In the genomic region with DNA sequence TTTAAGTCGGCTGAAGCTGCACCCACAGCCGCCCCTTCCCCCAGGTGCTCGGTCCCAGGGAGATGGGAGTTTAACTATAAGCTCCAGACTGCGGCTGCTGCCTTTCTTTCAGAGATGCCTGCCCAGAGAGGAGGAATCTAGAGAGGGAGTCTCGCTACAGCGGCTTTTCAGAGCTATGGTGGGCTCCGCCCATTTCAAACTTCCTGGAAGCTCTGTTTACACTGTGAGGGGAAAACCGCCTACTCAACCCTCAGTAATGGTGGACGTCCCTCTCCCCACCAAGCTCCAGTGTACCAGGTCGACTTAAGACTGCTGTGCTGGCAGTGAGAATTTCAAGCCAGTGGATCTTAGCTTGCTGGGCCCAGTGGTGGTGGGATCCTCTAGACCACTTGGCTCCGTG, we compare ENCODE assay signal across 19 cellular contexts.
DNase-seq lines count a peak whose midpoint lies in the region; ATAC-seq and TF ChIP-seq lines count a peak whose summit lies in the region.
"Had no signal": no experiment of that assay in that cellular context is flagged by ENCODE, and none has a peak within 500 bp of the region (broad histone marks: within the 10 kb centered on the region; RNA-seq: fewer than 3 reads in every experiment).

No MANE protein-coding gene starts in this region.

- H2AFZ ChIP-seq in GM23338 = peak overlapping the region; percentile 98
- H2AFZ ChIP-seq: GM23248 had no signal

- H3K4me1 Mint-ChIP-seq in GM23338 (peaks cover 5% of the 10 kb centered on the region; the same call in 2 of the 3 replicates), endodermal cell (peaks cover 18% of the 10 kb centered on the region)

- H3K9ac ChIP-seq in endodermal cell (ENCODE audit: extremely low read depth, low read length, poor library complexity, severe bottlenecking) = no peak overlapping the region
- H3K9ac ChIP-seq: GM23248 had no signal

- H3K27me3 Mint-ChIP-seq in GM23338 (ENCODE audit: insufficient read depth, low read depth, poor library complexity) = peaks cover 6% of the 10 kb centered on the region
- H3K27me3 Mint-ChIP-seq in endodermal cell (ENCODE audit: insufficient read depth) = peaks cover 11% of the 10 kb centered on the region

- peak; percentile 51 for DNase-seq in GM23338 (ENCODE audit: low spot score)
- DNase-seq in NCI-H748 treated with DMSO at 0.1 percent for 48 hours (lab: John Stamatoyannopoulos, UW) = peak; percentile 6
- peak; percentile 57 for DNase-seq in endodermal cell
- DNase-seq in HuH-7.5 (ENCODE audit: low spot score) = no peak
- no peak for DNase-seq in midbrain (lab: John Stamatoyannopoulos, UW)
- no peak for DNase-seq in T-helper 9 cell
- DNase-seq: BE2C; Calu3; CD4-positive, alpha-beta T cell; DMS79; GDM1; GM23248; IMR-90; Kasumi-1; NCI-H1417; NCI-H2029 treated with DMSO at 0.1 percent for 48 hours; NCI-H2171 treated with DMSO at 0.1 percent for 48 hours; SIG-M5 had no signal

- H3K79me2 ChIP-seq in GM23338 (replicated peaks; ENCODE audit: insufficient read depth) = no peaks in the 10 kb centered on the region

- peak; percentile 56 for ATAC-seq in GM23338
- ATAC-seq in GM19397 (IDR thresholded peaks at IDR 0.05; ENCODE audit: unreplicated experiment) = no peak

- H3K36me3 Mint-ChIP-seq in GM23338 (ENCODE audit: low read depth) (no peaks in the 10 kb centered on the region; the same call in 1 of the 3 replicates), endodermal cell (ENCODE audit: low read depth) (no peaks in the 10 kb centered on the region)

- H3K4me3 ChIP-seq in GM23338 = no peak overlapping the region
- H3K4me3 ChIP-seq in endodermal cell (ENCODE audit: low read length) = no peak overlapping the region
- H3K4me3 ChIP-seq: GM23248 had no signal

- H3K36me3 ChIP-seq in GM23338 (ENCODE audit: insufficient read depth) (no peaks in the 10 kb centered on the region), endodermal cell (ENCODE audit: control insufficient read depth, insufficient read depth, low read length) (no peaks in the 10 kb centered on the region)
- H3K36me3 ChIP-seq: BE2C had no signal

- H3K27me3 ChIP-seq in GM23338 (ENCODE audit: insufficient read depth) (no peaks in the 10 kb centered on the region), endodermal cell (ENCODE audit: control insufficient read depth, insufficient read depth, low read length, poor library complexity, severe bottlenecking) (no peaks in the 10 kb centered on the region)
- H3K27me3 ChIP-seq: BE2C had no signal

- H3K4me3 Mint-ChIP-seq in GM23338 = no peak overlapping the region
- no peak overlapping the region for H3K4me3 Mint-ChIP-seq in endodermal cell
- H3K4me3 Mint-ChIP-seq: CD4-positive, alpha-beta T cell had no signal

- peaks cover 7% of the 10 kb centered on the region for H3K9me3 ChIP-seq in endodermal cell (ENCODE audit: control insufficient read depth, low read length)
- H3K9me3 ChIP-seq: BE2C had no signal

- H3K27ac Mint-ChIP-seq in GM23338 (no peak overlapping the region), endodermal cell (no peak overlapping the region)
- H3K27ac Mint-ChIP-seq: CD4-positive, alpha-beta T cell had no signal

- H3K9me2 ChIP-seq in GM23338 (ENCODE audit: insufficient read depth) = peaks cover 3% of the 10 kb centered on the region; the same call in 1 of the 2 replicates

- no peaks in the 10 kb centered on the region for H4K20me1 ChIP-seq in GM23338 (replicated peaks; ENCODE audit: insufficient read depth)

- TF ChIP-seq CTCF in GM23338 (conservative IDR thresholded peaks at IDR 0.05; ENCODE audit: low read depth in 2 of 2) (no peak), endodermal cell (conservative IDR thresholded peaks at IDR 0.05) (no peak)

- H3K4me1 ChIP-seq in GM23338 (ENCODE audit: insufficient read depth) = peaks cover 7% of the 10 kb centered on the region
- peaks cover 2% of the 10 kb centered on the region for H3K4me1 ChIP-seq in endodermal cell (ENCODE audit: control insufficient read depth, insufficient read depth, low read length)
- H3K4me1 ChIP-seq: BE2C had no signal

- H3K9me3 Mint-ChIP-seq in GM23338 = peaks cover 17% of the 10 kb centered on the region
- peaks cover 25% of the 10 kb centered on the region for H3K9me3 Mint-ChIP-seq in endodermal cell

- H3K4me2 ChIP-seq in GM23338 = peak overlapping the region; percentile 51; the same call in 1 of the 2 replicates

- WGBS in endodermal cell (ENCODE audit: insufficient coverage in 1 of 2, insufficient read length in 1 of 2), 2 experiments = 55 to 83% methylated on average over 4 to 11 of the region's 11 CpGs

- H3F3A ChIP-seq in GM23338 (replicated peaks; ENCODE audit: low read depth) = no peaks in the 10 kb centered on the region

- H3K27ac ChIP-seq in GM23338 (ENCODE audit: low read depth) (no peak overlapping the region), endodermal cell (ENCODE audit: low read depth, low read length) (no peak overlapping the region)
- H3K27ac ChIP-seq: GM23248 had no signal

TF ChIP-seq in GM23338, 12 proteins besides CTCF, POLR2A, EP300 and RAD21 (continues in another document):
- TF ChIP-seq ETS1 (IDR thresholded peaks at IDR 0.05) (no peak), NANOG (IDR thresholded peaks at IDR 0.05; ENCODE audit: borderline replicate concordance) (no peak), ZNF114 (CRISPR knock-in tag; IDR thresholded peaks at IDR 0.05) (no peak)
- TF ChIP-seq, protein P1, sequence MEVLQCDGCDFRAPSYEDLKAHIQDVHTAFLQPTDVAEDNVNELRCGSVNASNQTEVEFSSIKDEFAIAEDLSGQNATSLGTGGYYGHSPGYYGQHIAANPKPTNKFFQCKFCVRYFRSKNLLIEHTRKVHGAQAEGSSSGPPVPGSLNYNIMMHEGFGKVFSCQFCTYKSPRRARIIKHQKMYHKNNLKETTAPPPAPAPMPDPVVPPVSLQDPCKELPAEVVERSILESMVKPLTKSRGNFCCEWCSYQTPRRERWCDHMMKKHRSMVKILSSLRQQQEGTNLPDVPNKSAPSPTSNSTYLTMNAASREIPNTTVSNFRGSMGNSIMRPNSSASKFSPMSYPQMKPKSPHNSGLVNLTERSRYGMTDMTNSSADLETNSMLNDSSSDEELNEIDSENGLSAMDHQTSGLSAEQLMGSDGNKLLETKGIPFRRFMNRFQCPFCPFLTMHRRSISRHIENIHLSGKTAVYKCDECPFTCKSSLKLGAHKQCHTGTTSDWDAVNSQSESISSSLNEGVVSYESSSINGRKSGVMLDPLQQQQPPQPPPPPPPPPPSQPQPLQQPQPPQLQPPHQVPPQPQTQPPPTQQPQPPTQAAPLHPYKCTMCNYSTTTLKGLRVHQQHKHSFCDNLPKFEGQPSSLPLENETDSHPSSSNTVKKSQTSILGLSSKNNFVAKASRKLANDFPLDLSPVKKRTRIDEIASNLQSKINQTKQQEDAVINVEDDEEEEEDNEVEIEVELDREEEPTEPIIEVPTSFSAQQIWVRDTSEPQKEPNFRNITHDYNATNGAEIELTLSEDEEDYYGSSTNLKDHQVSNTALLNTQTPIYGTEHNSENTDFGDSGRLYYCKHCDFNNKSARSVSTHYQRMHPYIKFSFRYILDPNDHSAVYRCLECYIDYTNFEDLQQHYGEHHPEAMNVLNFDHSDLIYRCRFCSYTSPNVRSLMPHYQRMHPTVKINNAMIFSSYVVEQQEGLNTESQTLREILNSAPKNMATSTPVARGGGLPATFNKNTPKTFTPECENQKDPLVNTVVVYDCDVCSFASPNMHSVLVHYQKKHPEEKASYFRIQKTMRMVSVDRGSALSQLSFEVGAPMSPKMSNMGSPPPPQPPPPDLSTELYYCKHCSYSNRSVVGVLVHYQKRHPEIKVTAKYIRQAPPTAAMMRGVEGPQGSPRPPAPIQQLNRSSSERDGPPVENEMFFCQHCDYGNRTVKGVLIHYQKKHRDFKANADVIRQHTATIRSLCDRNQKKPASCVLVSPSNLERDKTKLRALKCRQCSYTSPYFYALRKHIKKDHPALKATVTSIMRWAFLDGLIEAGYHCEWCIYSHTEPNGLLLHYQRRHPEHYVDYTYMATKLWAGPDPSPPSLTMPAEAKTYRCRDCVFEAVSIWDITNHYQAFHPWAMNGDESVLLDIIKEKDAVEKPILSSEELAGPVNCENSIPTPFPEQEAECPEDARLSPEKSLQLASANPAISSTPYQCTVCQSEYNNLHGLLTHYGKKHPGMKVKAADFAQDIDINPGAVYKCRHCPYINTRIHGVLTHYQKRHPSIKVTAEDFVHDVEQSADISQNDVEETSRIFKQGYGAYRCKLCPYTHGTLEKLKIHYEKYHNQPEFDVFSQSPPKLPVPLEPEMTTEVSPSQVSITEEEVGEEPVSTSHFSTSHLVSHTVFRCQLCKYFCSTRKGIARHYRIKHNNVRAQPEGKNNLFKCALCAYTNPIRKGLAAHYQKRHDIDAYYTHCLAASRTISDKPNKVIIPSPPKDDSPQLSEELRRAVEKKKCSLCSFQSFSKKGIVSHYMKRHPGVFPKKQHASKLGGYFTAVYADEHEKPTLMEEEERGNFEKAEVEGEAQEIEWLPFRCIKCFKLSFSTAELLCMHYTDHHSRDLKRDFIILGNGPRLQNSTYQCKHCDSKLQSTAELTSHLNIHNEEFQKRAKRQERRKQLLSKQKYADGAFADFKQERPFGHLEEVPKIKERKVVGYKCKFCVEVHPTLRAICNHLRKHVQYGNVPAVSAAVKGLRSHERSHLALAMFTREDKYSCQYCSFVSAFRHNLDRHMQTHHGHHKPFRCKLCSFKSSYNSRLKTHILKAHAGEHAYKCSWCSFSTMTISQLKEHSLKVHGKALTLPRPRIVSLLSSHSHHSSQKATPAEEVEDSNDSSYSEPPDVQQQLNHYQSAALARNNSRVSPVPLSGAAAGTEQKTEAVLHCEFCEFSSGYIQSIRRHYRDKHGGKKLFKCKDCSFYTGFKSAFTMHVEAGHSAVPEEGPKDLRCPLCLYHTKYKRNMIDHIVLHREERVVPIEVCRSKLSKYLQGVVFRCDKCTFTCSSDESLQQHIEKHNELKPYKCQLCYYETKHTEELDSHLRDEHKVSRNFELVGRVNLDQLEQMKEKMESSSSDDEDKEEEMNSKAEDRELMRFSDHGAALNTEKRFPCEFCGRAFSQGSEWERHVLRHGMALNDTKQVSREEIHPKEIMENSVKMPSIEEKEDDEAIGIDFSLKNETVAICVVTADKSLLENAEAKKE (CRISPR knock-in tag; IDR thresholded peaks at IDR 0.05) = no peak

Comparison
In these comparisons a context has a peak if more than half of its experiments do, and no peak if none do; other contexts are left out.
1. DNase-seq: peak in GM23338 (single experiment), NCI-H748 treated with DMSO at 0.1 percent for 48 hours (single experiment) and endodermal cell (single experiment); none in HuH-7.5 (single experiment), midbrain (single experiment) and T-helper 9 cell (single experiment).